8 cellular contexts compared by ENCODE assay signal in genomic region chr11:62542750-62543567, GRCh38. TPM values are rescaled to one million over a fixed set of nuclear protein-coding genes. Genes with fewer than 3 reads are reported as not detected.
DNase-seq lines count a peak whose midpoint lies in the region; ATAC-seq, FAIRE-seq and TF ChIP-seq lines count a peak whose summit lies in the region.

No MANE protein-coding gene starts in this region.

- H3K9ac ChIP-seq in MM.1S (ENCODE audit: low read length) = no peak overlapping the region; the same call in 1 of the 2 replicates

- H3K36me3 Mint-ChIP-seq in T-helper 2 cell treated with Interferon-gamma antibody and Interleukin-4, amounts not matched to agents 5 μg/mL and 100 μg/mL, for 36 hours (ENCODE audit: low read depth) = peaks cover 21% of the 10 kb centered on the region

- peak; percentile 72 to 82 for DNase-seq in A549 (ENCODE audit: low read depth in 1 of 2, low spot score in 1 of 2)
- peak; percentile 67 for DNase-seq in MM.1S
- DNase-seq in T-helper 2 cell treated with Interferon-gamma antibody and Interleukin-4, amounts not matched to agents 5 μg/mL and 100 μg/mL, for 36 hours (ENCODE audit: low spot score) = peak; percentile 69
- no peak for DNase-seq in astrocyte of the cerebellum (ENCODE audit: low read depth)
- DNase-seq in right cardiac atrium = peak; percentile 86 to 96 (median 95)
- no peak for DNase-seq in retinal pigment epithelial cell (ENCODE audit: low read depth)

- intact Hi-C loops in right cardiac atrium (cut with DNase I) = loop anchor here (5.0 to 10.0 kb wide), 5 partner anchors 36 to 148 kb away; no protein-coding TSS in a partner anchor

- POLR2A ChIA-PET in A549 (lab: Yijun Ruan, JAX) = interaction anchor here (0.6 to 1.3 kb wide), 9 partner anchors 10 to 148 kb away, joined by 3 to 8 read pairs (median 4); partner anchors contain the start of genes EEF1G and TUT1

- H3K27ac Mint-ChIP-seq in T-helper 2 cell treated with Interferon-gamma antibody and Interleukin-4, amounts not matched to agents 5 μg/mL and 100 μg/mL, for 36 hours = peak overlapping the region; percentile 82

- H3K4me1 Mint-ChIP-seq in T-helper 2 cell treated with Interferon-gamma antibody and Interleukin-4, amounts not matched to agents 5 μg/mL and 100 μg/mL, for 36 hours (ENCODE audit: low read depth) = peaks cover 57% of the 10 kb centered on the region

- FAIRE-seq in A549 (lab: Jason Lieb, UNC) = no peak

- TF ChIP-seq RAD21 in A549 (conservative IDR thresholded peaks at IDR 0.05 in 1 of 2, IDR thresholded peaks at IDR 0.05 in 1 of 2) = peak; percentile 92 to 95

- peak overlapping the region; percentile 97 to 98 for H3K27ac ChIP-seq in A549
- no peak overlapping the region for H3K27ac ChIP-seq in MM.1S (ENCODE audit: low read length)
- peak overlapping the region; percentile 87 for H3K27ac ChIP-seq in right cardiac atrium (ENCODE audit: low read length)

- peak; percentile 11 to 46; a peak in 5 of 6 replicates for ATAC-seq in A549
- ATAC-seq in right cardiac atrium = peak; percentile 42 to 50
- ATAC-seq in GM18858 (IDR thresholded peaks at IDR 0.05; ENCODE audit: unreplicated experiment) = no peak

- peak overlapping the region; percentile 96 for H3K4me3 ChIP-seq in A549
- peak overlapping the region; percentile 18; the same call in 1 of the 2 replicates for H3K4me3 ChIP-seq in MM.1S (ENCODE audit: low read length)
- H3K4me3 ChIP-seq in astrocyte of the cerebellum (ENCODE audit: low read depth, low read length) = peak overlapping the region; percentile 98
- H3K4me3 ChIP-seq in right cardiac atrium (ENCODE audit: low read length) = peak overlapping the region; percentile 96
- H3K4me3 ChIP-seq in retinal pigment epithelial cell (ENCODE audit: low read length) = peak overlapping the region; percentile 86

- no peak for TF ChIP-seq EP300 in A549 (IDR thresholded peaks at IDR 0.05)

- H3K36me3 ChIP-seq in MM.1S (replicated peaks; ENCODE audit: insufficient read depth, low read length) = no peaks in the 10 kb centered on the region

- H3K27me3 ChIP-seq in MM.1S (replicated peaks; ENCODE audit: insufficient read depth, low read length) = peaks cover 25% of the 10 kb centered on the region
- no peaks in the 10 kb centered on the region for H3K27me3 ChIP-seq in right cardiac atrium (ENCODE audit: control insufficient read depth, insufficient read depth)

- H3K4me1 ChIP-seq in A549 (peaks cover 75% of the 10 kb centered on the region), MM.1S (ENCODE audit: low read length) (peaks cover 60% of the 10 kb centered on the region), right cardiac atrium (ENCODE audit: control insufficient read depth, insufficient read depth, low read length) (peaks cover 30% of the 10 kb centered on the region)

- WGBS in A549 (ENCODE audit: missing lambda C conversion rate) = 6% methylated on average over 19 of the region's 30 CpGs
- 3% methylated on average over 30 of the region's 30 CpGs for WGBS in right cardiac atrium

- H3K9me3 ChIP-seq in A549 = no peaks in the 10 kb centered on the region
- H3K9me3 ChIP-seq in MM.1S (replicated peaks; ENCODE audit: insufficient read depth, low read length) = no peaks in the 10 kb centered on the region
- no peaks in the 10 kb centered on the region for H3K9me3 ChIP-seq in right cardiac atrium (ENCODE audit: control insufficient read depth, low read length)

- H3K27me3 Mint-ChIP-seq in T-helper 2 cell treated with Interferon-gamma antibody and Interleukin-4, amounts not matched to agents 5 μg/mL and 100 μg/mL, for 36 hours (ENCODE audit: low read depth) = peaks cover 6% of the 10 kb centered on the region

- no peaks in the 10 kb centered on the region for H3K9me2 ChIP-seq in MM.1S (replicated peaks; ENCODE audit: insufficient read depth, low read length)

- H3K4me2 ChIP-seq in A549 (peak overlapping the region; percentile 96), MM.1S (ENCODE audit: low read depth, low read length) (peak overlapping the region; percentile 63)

- no peaks in the 10 kb centered on the region for H3K9me3 Mint-ChIP-seq in T-helper 2 cell treated with Interferon-gamma antibody and Interleukin-4, amounts not matched to agents 5 μg/mL and 100 μg/mL, for 36 hours

- H3K4me3 Mint-ChIP-seq in T-helper 2 cell treated with Interferon-gamma antibody and Interleukin-4, amounts not matched to agents 5 μg/mL and 100 μg/mL, for 36 hours = peak overlapping the region; percentile 96

- peak overlapping the region; percentile 31; the same call in 1 of the 2 replicates for H2AFZ ChIP-seq in MM.1S (ENCODE audit: low read length)

- CTCF ChIA-PET in A549 (lab: Yijun Ruan, JAX) = interaction anchor here (0.6 to 14.5 kb wide), 60 partner anchors 9 to 364 kb away, joined by 3 to 322 read pairs (median 7); partner anchors contain the start of genes EEF1G and SCGB1A1

- no peaks in the 10 kb centered on the region for H4K20me1 ChIP-seq in MM.1S (ENCODE audit: insufficient read depth, low read length)

- peak; percentile 87 for TF ChIP-seq CTCF in A549 (IDR thresholded peaks at IDR 0.05)
- TF ChIP-seq CTCF in GM12874 (IDR thresholded peaks at IDR 0.05; ENCODE audit: insufficient read depth, low read depth, low read length) = peak; percentile 100
- TF ChIP-seq CTCF in MM.1S (IDR thresholded peaks at IDR 0.05; ENCODE audit: low read length) = peak; percentile 96
- peak; percentile 97 for TF ChIP-seq CTCF in astrocyte of the cerebellum (IDR thresholded peaks at IDR 0.05; ENCODE audit: low read depth, low read length, missing control alignments)
- TF ChIP-seq CTCF in retinal pigment epithelial cell (conservative IDR thresholded peaks at IDR 0.05; ENCODE audit: low read depth, low read length) = peak; percentile 99

- no peak for TF ChIP-seq POLR2A in A549 (IDR thresholded peaks at IDR 0.05; ENCODE audit: low read length)

- H3K79me2 ChIP-seq in MM.1S (ENCODE audit: low read length) = peaks cover 24% of the 10 kb centered on the region

- in situ Hi-C loops in astrocyte of the cerebellum (cut with HindIII; ENCODE audit: low sequenced_read_pairs) = no loop called here

- H3F3A ChIP-seq in MM.1S (ENCODE audit: insufficient read depth, low read length) = peaks cover 15% of the 10 kb centered on the region

TF ChIP-seq in A549, 52 proteins besides CTCF, POLR2A, EP300 and RAD21 (continues in another document):
- TF ChIP-seq SMC3 (IDR thresholded peaks at IDR 0.05) = peak; percentile 93
- peak; percentile 38; the same call in 1 of the 2 replicates for TF ChIP-seq GATA3 (IDR thresholded peaks at IDR 0.05; ENCODE audit: borderline replicate concordance)
- TF ChIP-seq, protein P1, sequence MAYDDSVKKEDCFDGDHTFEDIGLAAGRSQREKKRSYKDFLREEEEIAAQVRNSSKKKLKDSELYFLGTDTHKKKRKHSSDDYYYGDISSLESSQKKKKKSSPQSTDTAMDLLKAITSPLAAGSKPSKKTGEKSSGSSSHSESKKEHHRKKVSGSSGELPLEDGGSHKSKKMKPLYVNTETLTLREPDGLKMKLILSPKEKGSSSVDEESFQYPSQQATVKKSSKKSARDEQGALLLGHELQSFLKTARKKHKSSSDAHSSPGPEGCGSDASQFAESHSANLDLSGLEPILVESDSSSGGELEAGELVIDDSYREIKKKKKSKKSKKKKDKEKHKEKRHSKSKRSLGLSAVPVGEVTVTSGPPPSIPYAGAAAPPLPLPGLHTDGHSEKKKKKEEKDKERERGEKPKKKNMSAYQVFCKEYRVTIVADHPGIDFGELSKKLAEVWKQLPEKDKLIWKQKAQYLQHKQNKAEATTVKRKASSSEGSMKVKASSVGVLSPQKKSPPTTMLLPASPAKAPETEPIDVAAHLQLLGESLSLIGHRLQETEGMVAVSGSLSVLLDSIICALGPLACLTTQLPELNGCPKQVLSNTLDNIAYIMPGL (CRISPR knock-in tag; IDR thresholded peaks at IDR 0.05; ENCODE audit: borderline replicate concordance) = no peak
- TF ChIP-seq, protein P2, sequence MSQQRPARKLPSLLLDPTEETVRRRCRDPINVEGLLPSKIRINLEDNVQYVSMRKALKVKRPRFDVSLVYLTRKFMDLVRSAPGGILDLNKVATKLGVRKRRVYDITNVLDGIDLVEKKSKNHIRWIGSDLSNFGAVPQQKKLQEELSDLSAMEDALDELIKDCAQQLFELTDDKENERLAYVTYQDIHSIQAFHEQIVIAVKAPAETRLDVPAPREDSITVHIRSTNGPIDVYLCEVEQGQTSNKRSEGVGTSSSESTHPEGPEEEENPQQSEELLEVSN (IDR thresholded peaks at IDR 0.05; ENCODE audit: borderline replicate concordance, low read depth) = 0 out of 2 replicates have a peak, but pooled peaks have one; percentile 42

RNA-seq across cellular contexts. Expression of gene AHNAK, which starts 3.6 kb away (rescaled TPM):
- polyA plus RNA-seq in A549 (2011; rRNA removed) (82.0 and 98.0 TPM in 2 replicates), A549 (2017; fragmentation: RNase III; extraction: RNeasy Plus Mini Kit Qiagen cat#74134 plus additional on column Dnase treatment) (41.5 to 62.9 TPM (median 43.3 TPM) in 3 replicates), right cardiac atrium (78.1 TPM)
- 26.1 and 27.2 TPM in 2 replicates for polyA plus RNA-seq in A549 (2012; cell fraction: cytosol; rRNA removed)
- 55.0 and 96.0 TPM in 2 replicates for polyA plus RNA-seq in A549 (2012; cell fraction: nucleus; rRNA removed)
- 179 and 182 TPM in 2 replicates for polyA minus RNA-seq in A549 (2011; rRNA and poly(A)+ RNA removed)
- total RNA-seq in right cardiac atrium = 100 to 1,000 TPM; 289 to 371 (median 320) TPM

RNA-seq across cellular contexts. Expression of gene EEF1G, which starts 30.7 kb away (rescaled TPM):
- polyA plus RNA-seq in A549 (2011; rRNA removed) (1,728 and 1,795 TPM in 2 replicates), A549 (2017; fragmentation: RNase III; extraction: RNeasy Plus Mini Kit Qiagen cat#74134 plus additional on column Dnase treatment) (1,570 to 1,588 TPM (median 1,580 TPM) in 3 replicates), right cardiac atrium (770 TPM)
- polyA plus RNA-seq in A549 (2012; cell fraction: cytosol; rRNA removed) = 1,512 and 1,621 TPM in 2 replicates
- 865 and 1,060 TPM in 2 replicates for polyA plus RNA-seq in A549 (2012; cell fraction: nucleus; rRNA removed)
- 1,998 and 2,695 TPM in 2 replicates for polyA minus RNA-seq in A549 (2011; rRNA and poly(A)+ RNA removed)
- 1,000 to 10,000 TPM in 1 of 4 donors, 100 to 1,000 TPM in 3; 807 to 1,060 (median 897) TPM for total RNA-seq in right cardiac atrium

RNA-seq across cellular contexts. Expression of gene TUT1, which starts 48.4 kb away (rescaled TPM):
- 12.9 and 15.5 TPM in 2 replicates for polyA plus RNA-seq in A549 (2011; rRNA removed)
- 8.9 and 9.9 TPM in 2 replicates for polyA plus RNA-seq in A549 (2012; cell fraction: cytosol; rRNA removed)
- polyA plus RNA-seq in A549 (2012; cell fraction: nucleus; rRNA removed) = 30.4 and 31.6 TPM in 2 replicates
- 9.9 to 11.7 TPM (median 11.1 TPM) in 3 replicates for polyA plus RNA-seq in A549 (2017; fragmentation: RNase III; extraction: RNeasy Plus Mini Kit Qiagen cat#74134 plus additional on column Dnase treatment)
- 9.4 and 11.7 TPM in 2 replicates for polyA minus RNA-seq in A549 (2011; rRNA and poly(A)+ RNA removed)
- 10 to 100 TPM in 3 of 4 donors, 1 to 10 TPM in 1; 8.0 to 15.3 (median 11.5) TPM for total RNA-seq in right cardiac atrium
- polyA plus RNA-seq in right cardiac atrium = 10.7 TPM

RNA-seq across cellular contexts. Expression of gene MTA2, which starts 58.7 kb away (rescaled TPM):
- 21.8 and 44.3 TPM in 2 replicates for polyA plus RNA-seq in A549 (2011; rRNA removed)
- polyA plus RNA-seq in A549 (2012; cell fraction: cytosol; rRNA removed) = 12.5 and 16.1 TPM in 2 replicates
- 25.7 and 48.5 TPM in 2 replicates for polyA plus RNA-seq in A549 (2012; cell fraction: nucleus; rRNA removed)
- polyA plus RNA-seq in A549 (2017; fragmentation: RNase III; extraction: RNeasy Plus Mini Kit Qiagen cat#74134 plus additional on column Dnase treatment) = 79.3 to 85.0 TPM (median 84.5 TPM) in 3 replicates
- 74.7 and 80.5 TPM in 2 replicates for polyA minus RNA-seq in A549 (2011; rRNA and poly(A)+ RNA removed)
- 10 to 100 TPM; 34.8 to 47.6 (median 38.3) TPM for total RNA-seq in right cardiac atrium
- 24.1 TPM for polyA plus RNA-seq in right cardiac atrium

Comparison
In these comparisons a context has a peak if more than half of its experiments do, and no peak if none do; other contexts are left out.
1. DNase-seq: peak in A549 (2 of 2), MM.1S (single experiment), T-helper 2 cell treated with Interferon-gamma antibody and Interleukin-4, amounts not matched to agents 5 μg/mL and 100 μg/mL, for 36 hours (single experiment) and right cardiac atrium (3 of 3); none in astrocyte of the cerebellum (single experiment) and retinal pigment epithelial cell (single experiment).
2. H3K4me3 ChIP-seq: peak in every context shown above with its lines; median percentile 98 in astrocyte of the cerebellum; 96 in A549; 96 in right cardiac atrium; 86 in retinal pigment epithelial cell; 18 in MM.1S.
3. Peak in every context shown above with its lines, with median percentiles within 50 percentile points of each other: CTCF ChIP-seq.